Comparison of ENCODE assay signal across 7 cellular contexts in the genomic region with DNA sequence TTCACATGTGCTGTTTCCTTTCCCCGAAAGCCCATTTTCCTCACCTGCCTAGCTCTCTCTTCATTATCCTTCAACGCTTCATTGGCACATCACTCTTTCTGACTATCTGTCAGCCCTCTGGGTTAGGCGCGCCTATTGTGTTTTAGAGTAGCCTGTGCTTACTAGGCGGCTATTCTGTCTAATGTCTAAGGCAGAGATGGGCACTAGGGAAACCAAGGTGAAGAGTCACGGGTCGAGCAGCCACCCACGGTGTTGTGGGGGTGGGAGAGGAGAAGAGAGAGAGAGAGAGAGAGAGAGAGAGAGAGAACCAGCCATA.
"Had no signal": no experiment of that assay in that cellular context is flagged by ENCODE, and none has a peak within 500 bp of the region (broad histone marks: within the 10 kb centered on the region; RNA-seq: fewer than 3 reads in every experiment).

No MANE protein-coding gene starts in this region.

- H3K4me3 ChIP-seq: GM23248, K562 had no signal

- H3K9ac ChIP-seq: GM23248 had no signal

- DNase-seq: GM23248, H9, HCEC 1CT, IMR-90, Kasumi-1, KG1 had no signal

- H3K27ac ChIP-seq: GM23248 had no signal

- ATAC-seq: K562 had no signal

- H2AFZ ChIP-seq: GM23248 had no signal

- H3K9me3 Mint-ChIP-seq: H9 had no signal

- H3K27ac Mint-ChIP-seq: H9 had no signal

- H3K4me3 Mint-ChIP-seq: H9 had no signal
